20 cellular contexts compared by ENCODE assay signal in genomic region chr10:120646738-120647427, GRCh38.
"Had no signal": no experiment of that assay in that cellular context is flagged by ENCODE, and none has a peak within 500 bp of the region (broad histone marks: within the 10 kb centered on the region; RNA-seq: fewer than 3 reads in every experiment).

No MANE protein-coding gene starts in this region.

- H3K27ac Mint-ChIP-seq: activated B cell treated with CpG ODN at 0.5 μM for 24 hours; activated CD4-positive, alpha-beta T cell treated with anti-CD3 and anti-CD28 coated beads, Interleukin-2, amount 10 ng/mL, durations not matched to agents 7 days and 5 days; activated naive CD4-positive, alpha-beta T cell treated with anti-CD3 and anti-CD28 coated beads for 36 hours; activated T-helper 17 cell treated with anti-CD3 and anti-CD28 coated beads, Interleukin-2, amount 50 U/mL, for 72 hours; stimulated activated memory B cell treated with anti-CD40 and anti-IgM and Interleukin-4, amounts not matched to agents 10 μg/mL and 1 μg/mL and 100 μg/mL, for 72 hours; T-helper 1 cell treated with Interleukin-12 subunit alpha and Interleukin-12 subunit beta and Interleukin-4 antibody, amounts not matched to agents 30 μg/mL and 1 μg/mL, for 36 hours had no signal

- H3K36me3 Mint-ChIP-seq: stimulated activated memory B cell treated with anti-CD40 and anti-IgM and Interleukin-4, amounts not matched to agents 10 μg/mL and 1 μg/mL and 100 μg/mL, for 72 hours had no signal

- DNase-seq: activated B cell treated with CpG ODN at 0.5 μM for 24 hours; activated CD4-positive, alpha-beta T cell treated with anti-CD3 and anti-CD28 coated beads, Interleukin-2, amount 10 ng/mL, durations not matched to agents 7 days and 5 days; activated CD8-positive, alpha-beta memory T cell treated with anti-CD3 and anti-CD28 coated beads for 24 hours; activated naive CD4-positive, alpha-beta T cell treated with anti-CD3 and anti-CD28 coated beads for 36 hours; effector memory CD4-positive, alpha-beta T cell; erythroblast; hypothalamus; left cardiac atrium; lower lobe of right lung; midbrain; nucleus accumbens; right lobe of liver; spleen; stimulated activated CD4-positive, alpha-beta T cell treated with anti-CD3 and anti-CD28 coated beads, Interleukin-1b, Interleukin-23, amount 100 ng/mL, for 48 hours had no signal

- H3K27me3 ChIP-seq: right lobe of liver, spleen, tibial nerve had no signal

- H3K36me3 ChIP-seq: lower lobe of right lung, prostate gland, right lobe of liver, spleen, tibial nerve had no signal

- H3K9me3 ChIP-seq: lower lobe of right lung, prostate gland, right lobe of liver, spleen, tibial nerve had no signal

- H3K4me1 Mint-ChIP-seq: activated B cell treated with CpG ODN at 0.5 μM for 24 hours; activated CD4-positive, alpha-beta T cell treated with anti-CD3 and anti-CD28 coated beads, Interleukin-2, amount 10 ng/mL, durations not matched to agents 7 days and 5 days; activated T-helper 17 cell treated with anti-CD3 and anti-CD28 coated beads, Interleukin-2, amount 50 U/mL, for 72 hours; central memory CD8-positive, alpha-beta T cell; stimulated activated memory B cell treated with anti-CD40 and anti-IgM and Interleukin-4, amounts not matched to agents 10 μg/mL and 1 μg/mL and 100 μg/mL, for 72 hours had no signal

- H3K4me3 ChIP-seq: lower lobe of right lung, prostate gland, right lobe of liver, spleen, tibial nerve had no signal

- H3K4me3 Mint-ChIP-seq: activated B cell treated with CpG ODN at 0.5 μM for 24 hours; activated CD4-positive, alpha-beta T cell treated with anti-CD3 and anti-CD28 coated beads, Interleukin-2, amount 10 ng/mL, durations not matched to agents 7 days and 5 days; activated naive CD4-positive, alpha-beta T cell treated with anti-CD3 and anti-CD28 coated beads for 36 hours; activated T-helper 17 cell treated with anti-CD3 and anti-CD28 coated beads, Interleukin-2, amount 50 U/mL, for 72 hours; central memory CD8-positive, alpha-beta T cell; stimulated activated memory B cell treated with anti-CD40 and anti-IgM and Interleukin-4, amounts not matched to agents 10 μg/mL and 1 μg/mL and 100 μg/mL, for 72 hours; T-helper 1 cell treated with Interleukin-12 subunit alpha and Interleukin-12 subunit beta and Interleukin-4 antibody, amounts not matched to agents 30 μg/mL and 1 μg/mL, for 36 hours had no signal

- H3K4me1 ChIP-seq: lower lobe of right lung, prostate gland, right lobe of liver, spleen, tibial nerve had no signal

- H3K27ac ChIP-seq: lower lobe of right lung, prostate gland, right lobe of liver, spleen, tibial nerve had no signal

- H3K9me3 Mint-ChIP-seq: activated B cell treated with CpG ODN at 0.5 μM for 24 hours; activated CD4-positive, alpha-beta T cell treated with anti-CD3 and anti-CD28 coated beads, Interleukin-2, amount 10 ng/mL, durations not matched to agents 7 days and 5 days; activated naive CD4-positive, alpha-beta T cell treated with anti-CD3 and anti-CD28 coated beads for 36 hours; activated T-helper 17 cell treated with anti-CD3 and anti-CD28 coated beads, Interleukin-2, amount 50 U/mL, for 72 hours; central memory CD8-positive, alpha-beta T cell; stimulated activated memory B cell treated with anti-CD40 and anti-IgM and Interleukin-4, amounts not matched to agents 10 μg/mL and 1 μg/mL and 100 μg/mL, for 72 hours; T-helper 1 cell treated with Interleukin-12 subunit alpha and Interleukin-12 subunit beta and Interleukin-4 antibody, amounts not matched to agents 30 μg/mL and 1 μg/mL, for 36 hours had no signal

- H3K27me3 Mint-ChIP-seq: activated CD4-positive, alpha-beta T cell treated with anti-CD3 and anti-CD28 coated beads, Interleukin-2, amount 10 ng/mL, durations not matched to agents 7 days and 5 days; activated T-helper 17 cell treated with anti-CD3 and anti-CD28 coated beads, Interleukin-2, amount 50 U/mL, for 72 hours; central memory CD8-positive, alpha-beta T cell; stimulated activated memory B cell treated with anti-CD40 and anti-IgM and Interleukin-4, amounts not matched to agents 10 μg/mL and 1 μg/mL and 100 μg/mL, for 72 hours had no signal

- ATAC-seq: activated T-helper 17 cell treated with anti-CD3 and anti-CD28 coated beads, Interleukin-2, amount 50 U/mL, for 72 hours; left cardiac atrium; lower lobe of right lung; right lobe of liver; stimulated activated memory B cell treated with anti-CD40 and anti-IgM and Interleukin-4, amounts not matched to agents 10 μg/mL and 1 μg/mL and 100 μg/mL, for 72 hours had no signal
